Comparison of ENCODE assay signal across 8 cellular contexts in genomic region chr20:50346372-50347347, GRCh38.
A peak's percentile ranks its signal among the peaks of the same experiment; 100 is the strongest.
DNase-seq lines count a peak whose midpoint lies in the region; ATAC-seq and TF ChIP-seq lines count a peak whose summit lies in the region.

No MANE protein-coding gene starts in this region.

- DNase-seq in activated T-cell treated with anti-CD3 and anti-CD28 coated beads, Interleukin-2, amount 50 U/mL, for 24 hours, result no peak
- DNase-seq in activated T-cell treated with anti-CD3 and anti-CD28 coated beads, Interleukin-2, amount 50 U/mL, for 1 hour, result no peak
- DNase-seq in Peyer's patch (peak; percentile 34 to 84 (median 60)), endodermal cell (peak; percentile 47), NCI-H146 treated with DMSO at 0.1 percent for 48 hours (lab: John Stamatoyannopoulos, UW; ENCODE audit: unreplicated experiment) (no peak)

- H3K27ac ChIP-seq in Peyer's patch (peak overlapping the region; percentile 9 to 69 (median 56)), endodermal cell (ENCODE audit: low read depth, low read length) (no peak overlapping the region), muscle layer of duodenum (ENCODE audit: low read length) (peak overlapping the region; percentile 32)

- H3K36me3 Mint-ChIP-seq in activated T-cell treated with anti-CD3 and anti-CD28 coated beads, Interleukin-2, amount 50 U/mL, for 24 hours (ENCODE audit: low read depth), result peaks cover 2% of the 10 kb centered on the region
- H3K36me3 Mint-ChIP-seq in endodermal cell (ENCODE audit: low read depth), result no peaks in the 10 kb centered on the region

- no peaks in the 10 kb centered on the region for H3K9me3 ChIP-seq in Peyer's patch
- H3K9me3 ChIP-seq in endodermal cell (ENCODE audit: control insufficient read depth, low read length), result no peaks in the 10 kb centered on the region
- H3K9me3 ChIP-seq in muscle layer of duodenum (ENCODE audit: control insufficient read depth in 1 of 2, low read length in 2 of 2), result no peaks in the 10 kb centered on the region

- TF ChIP-seq POLR2A in Peyer's patch (IDR thresholded peaks at IDR 0.05), result no peak

- H3K4me1 ChIP-seq in Peyer's patch, result peaks cover 0 to 16% (median 0%) of the 10 kb centered on the region in 4 donors
- no peaks in the 10 kb centered on the region for H3K4me1 ChIP-seq in endodermal cell (ENCODE audit: control insufficient read depth, insufficient read depth, low read length)
- H3K4me1 ChIP-seq in muscle layer of duodenum (ENCODE audit: control insufficient read depth in 1 of 2, insufficient read depth in 2 of 2, low read length in 2 of 2), result peaks cover 0 to 15% of the 10 kb centered on the region in 2 donors

- H3K4me3 Mint-ChIP-seq in activated T-cell treated with anti-CD3 and anti-CD28 coated beads, Interleukin-2, amount 50 U/mL, for 24 hours, result no peak overlapping the region
- no peak overlapping the region for H3K4me3 Mint-ChIP-seq in endodermal cell

- H3K27me3 Mint-ChIP-seq in activated T-cell treated with anti-CD3 and anti-CD28 coated beads, Interleukin-2, amount 50 U/mL, for 24 hours, result no peaks in the 10 kb centered on the region
- no peaks in the 10 kb centered on the region for H3K27me3 Mint-ChIP-seq in endodermal cell (ENCODE audit: insufficient read depth)

- no peaks in the 10 kb centered on the region for H3K27me3 ChIP-seq in Peyer's patch
- no peaks in the 10 kb centered on the region for H3K27me3 ChIP-seq in endodermal cell (ENCODE audit: control insufficient read depth, insufficient read depth, low read length, poor library complexity, severe bottlenecking)
- no peaks in the 10 kb centered on the region for H3K27me3 ChIP-seq in muscle layer of duodenum (ENCODE audit: low read depth, low read length)

- H3K27ac Mint-ChIP-seq in activated T-cell treated with anti-CD3 and anti-CD28 coated beads, Interleukin-2, amount 50 U/mL, for 24 hours, result peak overlapping the region; percentile 44
- H3K27ac Mint-ChIP-seq in endodermal cell, result no peak overlapping the region

- no peaks in the 10 kb centered on the region for H3K36me3 ChIP-seq in Peyer's patch
- H3K36me3 ChIP-seq in endodermal cell (ENCODE audit: control insufficient read depth, insufficient read depth, low read length), result no peaks in the 10 kb centered on the region
- no peaks in the 10 kb centered on the region for H3K36me3 ChIP-seq in muscle layer of duodenum (ENCODE audit: control insufficient read depth in 1 of 2, insufficient read depth in 2 of 2, low read length in 2 of 2)

- 91% methylated on average over 16 to 26 of the region's 26 CpGs for WGBS in endodermal cell (ENCODE audit: insufficient coverage in 1 of 2, insufficient read length in 1 of 2), 2 experiments

- no peaks in the 10 kb centered on the region for H3K9me3 Mint-ChIP-seq in activated T-cell treated with anti-CD3 and anti-CD28 coated beads, Interleukin-2, amount 50 U/mL, for 24 hours
- H3K9me3 Mint-ChIP-seq in endodermal cell, result no peaks in the 10 kb centered on the region

- H3K4me3 ChIP-seq in Peyer's patch (no peak overlapping the region), endodermal cell (ENCODE audit: low read length) (no peak overlapping the region), muscle layer of duodenum (ENCODE audit: low read depth in 1 of 2, low read length in 2 of 2) (no peak overlapping the region)

- no peak overlapping the region for H3K9ac ChIP-seq in endodermal cell (ENCODE audit: extremely low read depth, low read length, poor library complexity, severe bottlenecking)

- ATAC-seq in HG03469 (IDR thresholded peaks at IDR 0.05; ENCODE audit: unreplicated experiment), result no peak
- ATAC-seq in GM18907 (IDR thresholded peaks at IDR 0.05; ENCODE audit: unreplicated experiment), result no peak

- H3K4me1 Mint-ChIP-seq in activated T-cell treated with anti-CD3 and anti-CD28 coated beads, Interleukin-2, amount 50 U/mL, for 24 hours (ENCODE audit: low read depth), result peaks cover 64% of the 10 kb centered on the region
- no peaks in the 10 kb centered on the region for H3K4me1 Mint-ChIP-seq in endodermal cell

- TF ChIP-seq CTCF in Peyer's patch (IDR thresholded peaks at IDR 0.05), result no peak
- no peak for TF ChIP-seq CTCF in endodermal cell (conservative IDR thresholded peaks at IDR 0.05)

Comparison
In these comparisons a context has a peak if more than half of its experiments do, and no peak if none do; other contexts are left out.
1. DNase-seq: peak in Peyer's patch (3 of 3) and endodermal cell (single experiment); none in activated T-cell treated with anti-CD3 and anti-CD28 coated beads, Interleukin-2, amount 50 U/mL, for 24 hours (single experiment), activated T-cell treated with anti-CD3 and anti-CD28 coated beads, Interleukin-2, amount 50 U/mL, for 1 hour (single experiment) and NCI-H146 treated with DMSO at 0.1 percent for 48 hours (single experiment).